Comparison of ENCODE assay signal across 36 cellular contexts in the genomic region with DNA sequence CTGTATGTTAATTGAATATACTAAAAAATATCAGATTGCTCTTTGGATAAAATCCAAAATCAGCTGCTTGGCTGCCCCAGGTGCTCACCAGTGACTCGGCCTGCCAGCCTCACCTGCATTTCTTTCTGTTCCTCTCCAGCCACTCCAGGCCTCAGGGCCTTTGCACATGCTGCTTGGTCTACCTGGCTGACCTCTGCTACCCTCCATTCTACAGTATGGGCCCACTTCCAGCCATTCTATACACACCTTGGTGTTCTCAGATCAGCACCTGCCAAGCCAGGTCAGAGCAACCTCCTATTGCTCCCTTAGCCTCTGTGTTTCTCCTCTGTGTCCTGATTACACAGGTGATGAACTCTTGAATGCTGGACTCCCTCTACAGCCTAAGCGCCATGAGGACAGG.
"Had no signal": no experiment of that assay in that cellular context is flagged by ENCODE, and none has a peak within 500 bp of the region (broad histone marks: within the 10 kb centered on the region; RNA-seq: fewer than 3 reads in every experiment).

No MANE protein-coding gene starts in this region.

- DNase-seq: activated B cell treated with CpG ODN at 0.5 μM for 24 hours; activated CD4-positive, alpha-beta memory T cell treated with anti-CD3 and anti-CD28 coated beads for 36 hours; activated CD4-positive, alpha-beta T cell treated with anti-CD3 and anti-CD28 coated beads for 48 hours; activated CD4-positive, alpha-beta T cell treated with anti-CD3 and anti-CD28 coated beads, Interleukin-2, amount 50 U/mL, for 1 hour; activated CD4-positive, alpha-beta T cell treated with anti-CD3 and anti-CD28 coated beads, Interleukin-2, amount 50 U/mL, for 4 hours; activated CD4-positive, CD25-positive, alpha-beta regulatory T cell treated with anti-CD3 and anti-CD28 coated beads, Interleukin-2, amount 50 U/mL, for 72 hours; activated CD8-positive, alpha-beta memory T cell treated with anti-CD3 and anti-CD28 coated beads, Interleukin-2, amount 50 U/mL, for 4 hours; activated CD8-positive, alpha-beta T cell treated with anti-CD3 and anti-CD28 coated beads for 36 hours; activated gamma-delta T cell; activated naive CD4-positive, alpha-beta T cell treated with anti-CD3 and anti-CD28 coated beads, Interleukin-2, amount 10 ng/mL, durations not matched to agents 7 days and 5 days; activated naive CD4-positive, alpha-beta T cell treated with Interleukin-2 at 50 U/mL for 16 hours; activated naive CD8-positive, alpha-beta T cell treated with anti-CD3 and anti-CD28 coated beads, Interleukin-2, amount 10 ng/mL, durations not matched to agents 7 days and 5 days; activated naive CD8-positive, alpha-beta T cell treated with anti-CD3 and anti-CD28 coated beads, Interleukin-2, amount 50 U/mL, for 24 hours; activated T-cell treated with anti-CD3 and anti-CD28 coated beads for 4 hours; activated T-cell treated with anti-CD3 and anti-CD28 coated beads, Interleukin-2, amount 50 U/mL, for 1 hour; activated T-cell treated with anti-CD3 and anti-CD28 coated beads, Interleukin-2, amount 50 U/mL, for 4 hours; activated T-cell treated with anti-CD3 and anti-CD28 coated beads, Interleukin-2, amount 50 U/mL, for 72 hours; amygdala; anterior cingulate cortex; caudate nucleus; cerebellar nuclear complex; SW 1271; T-helper 1 cell; T-helper 2 cell; T-helper 9 cell had no signal

- H3K9me3 Mint-ChIP-seq: activated B cell treated with CpG ODN at 0.5 μM for 24 hours; activated CD4-positive, alpha-beta memory T cell treated with anti-CD3 and anti-CD28 coated beads for 36 hours; activated CD8-positive, alpha-beta T cell treated with anti-CD3 and anti-CD28 coated beads for 36 hours; activated naive CD4-positive, alpha-beta T cell treated with anti-CD3 and anti-CD28 coated beads, Interleukin-2, amount 10 ng/mL, durations not matched to agents 7 days and 5 days; activated naive CD4-positive, alpha-beta T cell treated with anti-CD3 and anti-CD28 coated beads, Interleukin-2, amount 50 U/mL, for 24 hours; activated naive CD8-positive, alpha-beta T cell treated with anti-CD3 and anti-CD28 coated beads, Interleukin-2, amount 10 ng/mL, durations not matched to agents 7 days and 5 days; activated naive CD8-positive, alpha-beta T cell treated with anti-CD3 and anti-CD28 coated beads, Interleukin-2, amount 50 U/mL, for 24 hours; activated T-cell treated with anti-CD3 and anti-CD28 coated beads, Interleukin-2, amount 50 U/mL, for 4 hours; activated T-cell treated with anti-CD3 and anti-CD28 coated beads, Interleukin-2, amount 50 U/mL, for 72 hours; activated T-helper 1 cell treated with anti-CD3 and anti-CD28 coated beads, Interleukin-12 subunit alpha, Interleukin-12 subunit beta, Interleukin-2, Interleukin-4 antibody, amounts not matched to agents 30 ng/mL and 10 ng/mL and 1 ng/mL, durations not matched to agents 14 hours and 24 hours and 36 hours; central memory CD8-positive, alpha-beta T cell; T-helper 1 cell treated with Interleukin-12 subunit alpha and Interleukin-12 subunit beta and Interleukin-4 antibody, amounts not matched to agents 30 μg/mL and 1 μg/mL, for 36 hours; T-helper 2 cell treated with Interferon-gamma antibody and Interleukin-4, amounts not matched to agents 5 μg/mL and 100 μg/mL, for 36 hours had no signal

- H3K27me3 ChIP-seq: ascending aorta, cardiac muscle cell had no signal

- H3K36me3 ChIP-seq: ascending aorta, cardiac muscle cell had no signal

- H3K4me1 ChIP-seq: ascending aorta had no signal

- H3K27ac ChIP-seq: ascending aorta, cardiac muscle cell, VCaP had no signal

- H3K36me3 Mint-ChIP-seq: activated CD4-positive, alpha-beta memory T cell treated with anti-CD3 and anti-CD28 coated beads for 36 hours; activated naive CD4-positive, alpha-beta T cell treated with anti-CD3 and anti-CD28 coated beads, Interleukin-2, amount 10 ng/mL, durations not matched to agents 7 days and 5 days; activated naive CD4-positive, alpha-beta T cell treated with anti-CD3 and anti-CD28 coated beads, Interleukin-2, amount 50 U/mL, for 24 hours; activated naive CD8-positive, alpha-beta T cell; activated naive CD8-positive, alpha-beta T cell treated with anti-CD3 and anti-CD28 coated beads, Interleukin-2, amount 10 ng/mL, durations not matched to agents 7 days and 5 days; brain had no signal

- H3K4me3 ChIP-seq: ascending aorta, cardiac muscle cell had no signal

- H3K4me3 Mint-ChIP-seq: activated B cell treated with CpG ODN at 0.5 μM for 24 hours; activated CD4-positive, alpha-beta memory T cell treated with anti-CD3 and anti-CD28 coated beads for 36 hours; activated CD8-positive, alpha-beta T cell treated with anti-CD3 and anti-CD28 coated beads for 36 hours; activated naive CD4-positive, alpha-beta T cell treated with anti-CD3 and anti-CD28 coated beads, Interleukin-2, amount 10 ng/mL, durations not matched to agents 7 days and 5 days; activated naive CD4-positive, alpha-beta T cell treated with anti-CD3 and anti-CD28 coated beads, Interleukin-2, amount 50 U/mL, for 24 hours; activated naive CD8-positive, alpha-beta T cell; activated naive CD8-positive, alpha-beta T cell treated with anti-CD3 and anti-CD28 coated beads, Interleukin-2, amount 10 ng/mL, durations not matched to agents 7 days and 5 days; activated naive CD8-positive, alpha-beta T cell treated with anti-CD3 and anti-CD28 coated beads, Interleukin-2, amount 50 U/mL, for 24 hours; activated T-cell treated with anti-CD3 and anti-CD28 coated beads, Interleukin-2, amount 50 U/mL, for 4 hours; activated T-cell treated with anti-CD3 and anti-CD28 coated beads, Interleukin-2, amount 50 U/mL, for 72 hours; activated T-helper 1 cell treated with anti-CD3 and anti-CD28 coated beads, Interleukin-12 subunit alpha, Interleukin-12 subunit beta, Interleukin-2, Interleukin-4 antibody, amounts not matched to agents 30 ng/mL and 10 ng/mL and 1 ng/mL, durations not matched to agents 14 hours and 24 hours and 36 hours; activated T-helper 17 cell treated with anti-CD3 and anti-CD28 coated beads, Interleukin-2, amount 50 U/mL, for 72 hours; brain; central memory CD8-positive, alpha-beta T cell; T-helper 1 cell treated with Interleukin-12 subunit alpha and Interleukin-12 subunit beta and Interleukin-4 antibody, amounts not matched to agents 30 μg/mL and 1 μg/mL, for 36 hours; T-helper 2 cell treated with Interferon-gamma antibody and Interleukin-4, amounts not matched to agents 5 μg/mL and 100 μg/mL, for 36 hours had no signal

- H3K9me3 ChIP-seq: ascending aorta had no signal

- H3K4me1 Mint-ChIP-seq: activated B cell treated with CpG ODN at 0.5 μM for 24 hours; activated naive CD4-positive, alpha-beta T cell treated with anti-CD3 and anti-CD28 coated beads, Interleukin-2, amount 10 ng/mL, durations not matched to agents 7 days and 5 days; activated naive CD4-positive, alpha-beta T cell treated with anti-CD3 and anti-CD28 coated beads, Interleukin-2, amount 50 U/mL, for 24 hours; activated naive CD8-positive, alpha-beta T cell treated with anti-CD3 and anti-CD28 coated beads, Interleukin-2, amount 10 ng/mL, durations not matched to agents 7 days and 5 days; activated naive CD8-positive, alpha-beta T cell treated with anti-CD3 and anti-CD28 coated beads, Interleukin-2, amount 50 U/mL, for 24 hours; activated T-helper 17 cell treated with anti-CD3 and anti-CD28 coated beads, Interleukin-2, amount 50 U/mL, for 72 hours; brain; central memory CD8-positive, alpha-beta T cell had no signal

- H3K27ac Mint-ChIP-seq: activated B cell treated with CpG ODN at 0.5 μM for 24 hours; activated CD4-positive, alpha-beta memory T cell treated with anti-CD3 and anti-CD28 coated beads for 36 hours; activated CD8-positive, alpha-beta T cell treated with anti-CD3 and anti-CD28 coated beads for 36 hours; activated naive CD4-positive, alpha-beta T cell treated with anti-CD3 and anti-CD28 coated beads, Interleukin-2, amount 10 ng/mL, durations not matched to agents 7 days and 5 days; activated naive CD4-positive, alpha-beta T cell treated with anti-CD3 and anti-CD28 coated beads, Interleukin-2, amount 50 U/mL, for 24 hours; activated naive CD8-positive, alpha-beta T cell; activated naive CD8-positive, alpha-beta T cell treated with anti-CD3 and anti-CD28 coated beads, Interleukin-2, amount 10 ng/mL, durations not matched to agents 7 days and 5 days; activated naive CD8-positive, alpha-beta T cell treated with anti-CD3 and anti-CD28 coated beads, Interleukin-2, amount 50 U/mL, for 24 hours; activated T-cell treated with anti-CD3 and anti-CD28 coated beads, Interleukin-2, amount 50 U/mL, for 72 hours; activated T-helper 1 cell treated with anti-CD3 and anti-CD28 coated beads, Interleukin-12 subunit alpha, Interleukin-12 subunit beta, Interleukin-2, Interleukin-4 antibody, amounts not matched to agents 30 ng/mL and 10 ng/mL and 1 ng/mL, durations not matched to agents 14 hours and 24 hours and 36 hours; activated T-helper 17 cell treated with anti-CD3 and anti-CD28 coated beads, Interleukin-2, amount 50 U/mL, for 72 hours; brain; T-helper 1 cell treated with Interleukin-12 subunit alpha and Interleukin-12 subunit beta and Interleukin-4 antibody, amounts not matched to agents 30 μg/mL and 1 μg/mL, for 36 hours; T-helper 2 cell treated with Interferon-gamma antibody and Interleukin-4, amounts not matched to agents 5 μg/mL and 100 μg/mL, for 36 hours had no signal

- ATAC-seq: activated CD8-positive, alpha-beta T cell treated with anti-CD3 and anti-CD28 coated beads for 36 hours; activated naive CD8-positive, alpha-beta T cell treated with anti-CD3 and anti-CD28 coated beads, Interleukin-2, amount 50 U/mL, for 24 hours; activated T-cell treated with anti-CD3 and anti-CD28 coated beads, Interleukin-2, amount 50 U/mL, for 4 hours; activated T-cell treated with anti-CD3 and anti-CD28 coated beads, Interleukin-2, amount 50 U/mL, for 72 hours; activated T-helper 17 cell treated with anti-CD3 and anti-CD28 coated beads, Interleukin-2, amount 50 U/mL, for 72 hours had no signal
